ENCODE assay signal across 22 cellular contexts in genomic region chr11:79157738-79158137, GRCh38.
DNase-seq lines count a peak whose midpoint lies in the region; ATAC-seq and TF ChIP-seq lines count a peak whose summit lies in the region.
"Had no signal": no experiment of that assay in that cellular context is flagged by ENCODE, and none has a peak within 500 bp of the region (broad histone marks: within the 10 kb centered on the region; RNA-seq: fewer than 3 reads in every experiment).

No MANE protein-coding gene starts in this region.

- no peak overlapping the region for H3K23ac ChIP-seq in trophoblast cell (ENCODE audit: low read length)

- H3K36me3 ChIP-seq in RWPE2 (ENCODE audit: low read depth) = no peaks in the 10 kb centered on the region
- H3K36me3 ChIP-seq in endodermal cell (ENCODE audit: control insufficient read depth, insufficient read depth, low read length) = no peaks in the 10 kb centered on the region
- H3K36me3 ChIP-seq in trophoblast cell (ENCODE audit: control insufficient read depth in 1 of 2, insufficient read depth in 2 of 2, low read length in 2 of 2) = no peaks in the 10 kb centered on the region
- H3K36me3 ChIP-seq: BE2C had no signal

- no peak for TF ChIP-seq CTCF in RWPE2 (IDR thresholded peaks at IDR 0.05; ENCODE audit: poor library complexity, severe bottlenecking)
- TF ChIP-seq CTCF in endodermal cell (conservative IDR thresholded peaks at IDR 0.05) = no peak
- TF ChIP-seq CTCF in GM13976 (IDR thresholded peaks at IDR 0.05; ENCODE audit: borderline replicate concordance, control extremely low read depth, extremely low read depth, insufficient read depth, missing control alignments) = no peak

- H2BK12ac ChIP-seq in trophoblast cell (ENCODE audit: low read length) = peak overlapping the region; percentile 53

- no peak overlapping the region for H3K27ac Mint-ChIP-seq in endodermal cell
- H3K27ac Mint-ChIP-seq: CD4-positive, CD25-positive, alpha-beta regulatory T cell; CD8-positive, alpha-beta memory T cell; HFFc6 had no signal

- H2BK120ac ChIP-seq in trophoblast cell (ENCODE audit: insufficient read depth, low read length, poor library complexity) = peak overlapping the region; percentile 82

- peaks cover 24% of the 10 kb centered on the region for H3K4me1 ChIP-seq in RWPE2 (ENCODE audit: insufficient read depth, poor library complexity, severe bottlenecking)
- H3K4me1 ChIP-seq in endodermal cell (ENCODE audit: control insufficient read depth, insufficient read depth, low read length) = no peaks in the 10 kb centered on the region
- peaks cover 14 to 21% of the 10 kb centered on the region in 2 experiments for H3K4me1 ChIP-seq in trophoblast cell (ENCODE audit: control insufficient read depth in 1 of 2, insufficient read depth in 2 of 2, low read length in 2 of 2)
- H3K4me1 ChIP-seq: BE2C had no signal

- peak; percentile 57 for ATAC-seq in RWPE2 (ENCODE audit: low read depth)
- peak; percentile 44 for ATAC-seq in esophagus mucosa
- no peak for ATAC-seq in HG03095 (IDR thresholded peaks at IDR 0.05; ENCODE audit: unreplicated experiment)
- ATAC-seq: GM12878, HCT116, HepG2 had no signal

- H2BK5ac ChIP-seq in trophoblast cell (ENCODE audit: low read depth, low read length, poor library complexity) = peak overlapping the region; percentile 35

- peak overlapping the region; percentile 27 for H3K18ac ChIP-seq in trophoblast cell (ENCODE audit: low read length)

- no peak overlapping the region for H3K4me3 Mint-ChIP-seq in endodermal cell
- H3K4me3 Mint-ChIP-seq: CD4-positive, CD25-positive, alpha-beta regulatory T cell; CD8-positive, alpha-beta memory T cell; HFFc6 had no signal

- H3K36me3 Mint-ChIP-seq in endodermal cell (ENCODE audit: low read depth) = peaks cover 12% of the 10 kb centered on the region
- H3K36me3 Mint-ChIP-seq: CD4-positive, CD25-positive, alpha-beta regulatory T cell; CD8-positive, alpha-beta memory T cell had no signal

- no peaks in the 10 kb centered on the region for H3K27me3 Mint-ChIP-seq in endodermal cell (ENCODE audit: insufficient read depth)
- H3K27me3 Mint-ChIP-seq: CD4-positive, CD25-positive, alpha-beta regulatory T cell had no signal

- no peak overlapping the region for H3K4me2 ChIP-seq in trophoblast cell (ENCODE audit: low read length)

- H3K9me3 ChIP-seq in RWPE2 (ENCODE audit: severe bottlenecking) (no peaks in the 10 kb centered on the region), endodermal cell (ENCODE audit: control insufficient read depth, low read length) (no peaks in the 10 kb centered on the region), trophoblast cell (ENCODE audit: insufficient read depth, low read depth, low read length) (peaks cover 2% of the 10 kb centered on the region)
- H3K9me3 ChIP-seq: BE2C had no signal

- H4K91ac ChIP-seq in trophoblast cell (ENCODE audit: low read depth, low read length) = peak overlapping the region; percentile 53

- peaks cover 2% of the 10 kb centered on the region for H3K79me2 ChIP-seq in trophoblast cell (ENCODE audit: control insufficient read depth, insufficient read depth, low read length, poor library complexity)

- no peak overlapping the region for H4K8ac ChIP-seq in trophoblast cell (ENCODE audit: low read depth, low read length)

- H3K4me1 Mint-ChIP-seq in endodermal cell = no peaks in the 10 kb centered on the region
- H3K4me1 Mint-ChIP-seq: CD4-positive, CD25-positive, alpha-beta regulatory T cell; CD8-positive, alpha-beta memory T cell had no signal

- no peak overlapping the region for H3K4ac ChIP-seq in trophoblast cell (ENCODE audit: low read depth, low read length)

- in situ Hi-C loops in GM13976 (cut with MboI; ENCODE audit: low sequenced_read_pairs, unreplicated experiment) = no loop called here

- peaks cover 23% of the 10 kb centered on the region for H3K79me1 ChIP-seq in trophoblast cell (ENCODE audit: low read length)

- H3K9me3 Mint-ChIP-seq in endodermal cell = no peaks in the 10 kb centered on the region
- H3K9me3 Mint-ChIP-seq: HFFc6 had no signal

- no peak overlapping the region for H3K4me3 ChIP-seq in RWPE2 (ENCODE audit: severe bottlenecking)
- H3K4me3 ChIP-seq in endodermal cell (ENCODE audit: low read length) = no peak overlapping the region
- no peak overlapping the region for H3K4me3 ChIP-seq in trophoblast cell (ENCODE audit: low read depth, low read length)
- H3K4me3 ChIP-seq: GM12878 had no signal

- peak overlapping the region; percentile 25 for H2AK5ac ChIP-seq in trophoblast cell (ENCODE audit: low read length)

- H3K14ac ChIP-seq in trophoblast cell (ENCODE audit: low read length) = peak overlapping the region; percentile 42

- no peak overlapping the region for H4K12ac ChIP-seq in trophoblast cell (ENCODE audit: low read depth, low read length)

- H2AFZ ChIP-seq in trophoblast cell (ENCODE audit: insufficient read depth, low read length, poor library complexity) = no peak overlapping the region

- WGBS in endodermal cell (ENCODE audit: insufficient coverage in 1 of 2, insufficient read length in 1 of 2), 2 experiments = 86 to 94% methylated on average over 4 of the region's 4 CpGs
- WGBS in trophoblast cell (ENCODE audit: extremely low coverage, insufficient coverage, insufficient read length) = no CpG with 5 or more reads among the region's 4 CpGs

- H3K27me3 ChIP-seq in RWPE2 (ENCODE audit: insufficient read depth, poor library complexity, severe bottlenecking) = no peaks in the 10 kb centered on the region
- no peaks in the 10 kb centered on the region for H3K27me3 ChIP-seq in endodermal cell (ENCODE audit: control insufficient read depth, insufficient read depth, low read length, poor library complexity, severe bottlenecking)
- no peaks in the 10 kb centered on the region for H3K27me3 ChIP-seq in trophoblast cell (ENCODE audit: insufficient read depth, low read length)
- H3K27me3 ChIP-seq: BE2C had no signal

- DNase-seq in RWPE2 (ENCODE audit: low spot score) (no peak), endodermal cell (peak; percentile 22), trophoblast cell (peak in 1 of 2 donors; percentile 56), GM13976 (ENCODE audit: low spot score) (no peak)
- no peak for DNase-seq in activated CD4-positive, CD25-positive, alpha-beta regulatory T cell treated with anti-CD3 and anti-CD28 coated beads, Interleukin-2, amount 50 U/mL, for 72 hours
- DNase-seq: BE2C; C1 segment of cervical spinal cord; CD4-positive, CD25-positive, alpha-beta regulatory T cell; CD8-positive, alpha-beta memory T cell; COR-L47; DMS 273 treated with DMSO at 0.1 percent for 48 hours; DMS53; DND-41; EL; GOT3; H7; HFFc6 had no signal

- H3K9ac ChIP-seq in endodermal cell (ENCODE audit: extremely low read depth, low read length, poor library complexity, severe bottlenecking) (no peak overlapping the region), trophoblast cell (ENCODE audit: low read length) (no peak overlapping the region)

- peak overlapping the region; percentile 22 for H3K27ac ChIP-seq in RWPE2 (ENCODE audit: poor library complexity, severe bottlenecking)
- no peak overlapping the region for H3K27ac ChIP-seq in endodermal cell (ENCODE audit: low read depth, low read length)
- H3K27ac ChIP-seq in trophoblast cell (ENCODE audit: low read depth, low read length) = no peak overlapping the region
